ENCODE assay signal across 1 cellular context in genomic region chr11:17764446-17765218, GRCh38.
TF ChIP-seq lines count a peak whose summit lies in the region.

No MANE protein-coding gene starts in this region.

TF ChIP-seq in IMR-90, 13 proteins besides CTCF, POLR2A, EP300 and RAD21:
- TF ChIP-seq CHD1 (IDR thresholded peaks at IDR 0.05; ENCODE audit: low read depth, low read length), result no peak
- no peak for TF ChIP-seq BHLHE40 (IDR thresholded peaks at IDR 0.05; ENCODE audit: low read depth, low read length)
- no peak for TF ChIP-seq CEBPB (IDR thresholded peaks at IDR 0.05; ENCODE audit: low read depth, low read length)
- no peak for TF ChIP-seq ELK1 (IDR thresholded peaks at IDR 0.05; ENCODE audit: borderline replicate concordance, low read depth, low read length)
- TF ChIP-seq MXI1 (IDR thresholded peaks at IDR 0.05; ENCODE audit: borderline replicate concordance, low read depth, low read length), result no peak
- no peak for TF ChIP-seq RCOR1 (IDR thresholded peaks at IDR 0.05; ENCODE audit: insufficient replicate concordance, low read length)
- no peak for TF ChIP-seq MAFK (IDR thresholded peaks at IDR 0.05; ENCODE audit: low read depth, low read length)
- no peak for TF ChIP-seq USF2 (IDR thresholded peaks at IDR 0.05; ENCODE audit: low read depth, low read length)
- TF ChIP-seq NFE2L2 (IDR thresholded peaks at IDR 0.05; ENCODE audit: low read depth, low read length), result no peak
- TF ChIP-seq RFX5 (IDR thresholded peaks at IDR 0.05; ENCODE audit: low read depth, low read length), result no peak
- no peak for TF ChIP-seq FOS (IDR thresholded peaks at IDR 0.05; ENCODE audit: low read depth, low read length)
- no peak for TF ChIP-seq MAZ (IDR thresholded peaks at IDR 0.05; ENCODE audit: borderline replicate concordance, low read depth, low read length)
- TF ChIP-seq SMC3 (IDR thresholded peaks at IDR 0.05; ENCODE audit: low read depth, low read length), result no peak
